31 cellular contexts compared by ENCODE assay signal in genomic region chr2:120132691-120133090, GRCh38.
"Had no signal": no experiment of that assay in that cellular context is flagged by ENCODE, and none has a peak within 500 bp of the region (broad histone marks: within the 10 kb centered on the region; RNA-seq: fewer than 3 reads in every experiment).

No MANE protein-coding gene starts in this region.

- H3K27ac Mint-ChIP-seq: activated CD4-positive, alpha-beta memory T cell treated with anti-CD3 and anti-CD28 coated beads, Interleukin-2, amount 10 ng/mL, durations not matched to agents 7 days and 5 days; activated CD4-positive, alpha-beta T cell treated with anti-CD3 and anti-CD28 coated beads, Interleukin-2, amount 10 ng/mL, durations not matched to agents 7 days and 5 days; activated T-cell treated with anti-CD3 and anti-CD28 coated beads, Interleukin-2, amount 50 U/mL, for 24 hours; immature natural killer cell; natural killer cell; neural progenitor cell; stimulated activated memory B cell treated with anti-CD40 and anti-IgM and Interleukin-4, amounts not matched to agents 10 μg/mL and 1 μg/mL and 100 μg/mL, for 72 hours; stimulated activated naive CD8-positive, alpha-beta T cell treated with anti-CD3 and anti-CD28 coated beads, Interleukin-15, amount 100 ng/mL, for 72 hours; T-helper 1 cell treated with Interleukin-12 subunit alpha and Interleukin-12 subunit beta and Interleukin-4 antibody, amounts not matched to agents 30 μg/mL and 1 μg/mL, for 36 hours had no signal

- H3K4me1 Mint-ChIP-seq: activated CD4-positive, alpha-beta memory T cell treated with anti-CD3 and anti-CD28 coated beads, Interleukin-2, amount 10 ng/mL, durations not matched to agents 7 days and 5 days; activated CD4-positive, alpha-beta T cell treated with anti-CD3 and anti-CD28 coated beads, Interleukin-2, amount 10 ng/mL, durations not matched to agents 7 days and 5 days; immature natural killer cell; natural killer cell; neural progenitor cell; stimulated activated memory B cell treated with anti-CD40 and anti-IgM and Interleukin-4, amounts not matched to agents 10 μg/mL and 1 μg/mL and 100 μg/mL, for 72 hours; stimulated activated naive CD8-positive, alpha-beta T cell treated with anti-CD3 and anti-CD28 coated beads, Interleukin-15, amount 100 ng/mL, for 72 hours had no signal

- DNase-seq: activated CD4-positive, alpha-beta memory T cell treated with anti-CD3 and anti-CD28 coated beads, Interleukin-2, amount 10 ng/mL, durations not matched to agents 7 days and 5 days; activated CD4-positive, alpha-beta T cell treated with anti-CD3 and anti-CD28 coated beads, Interleukin-2, amount 10 ng/mL, durations not matched to agents 7 days and 5 days; activated CD4-positive, CD25-positive, alpha-beta regulatory T cell treated with anti-CD3 and anti-CD28 coated beads, Interleukin-2, amount 50 U/mL, for 72 hours; activated CD8-positive, alpha-beta memory T cell treated with anti-CD3 and anti-CD28 coated beads, Interleukin-2, amount 50 U/mL, for 48 hours; activated gamma-delta T cell treated with Interleukin-2 at 50 U/mL for 16 hours; activated naive CD4-positive, alpha-beta T cell treated with anti-CD3 and anti-CD28 coated beads, Interleukin-2, amount 50 U/mL, for 16 hours; activated T-cell treated with anti-CD3 and anti-CD28 coated beads, Interleukin-2, amount 50 U/mL, for 24 hours; colonic mucosa; foreskin keratinocyte; heart left ventricle; hypothalamus; immature natural killer cell; kidney; left colon; natural killer cell; small intestine; stimulated activated CD4-positive, alpha-beta T cell treated with anti-CD3 and anti-CD28 coated beads, Interleukin-4, amount 100 ng/mL, for 4 hours; stimulated activated CD8-positive, alpha-beta memory T cell treated with anti-CD3 and anti-CD28 coated beads, Interleukin-4, amount 100 ng/mL, for 48 hours; stimulated activated naive CD8-positive, alpha-beta T cell treated with anti-CD3 and anti-CD28 coated beads, Interleukin-15, amount 100 ng/mL, for 72 hours; substantia nigra; SW 1271; T1000; thyroid gland; upper lobe of left lung; WERI-Rb-1 had no signal

- H3K27me3 Mint-ChIP-seq: activated CD4-positive, alpha-beta memory T cell treated with anti-CD3 and anti-CD28 coated beads, Interleukin-2, amount 10 ng/mL, durations not matched to agents 7 days and 5 days; activated CD4-positive, alpha-beta T cell treated with anti-CD3 and anti-CD28 coated beads, Interleukin-2, amount 10 ng/mL, durations not matched to agents 7 days and 5 days; activated T-cell treated with anti-CD3 and anti-CD28 coated beads, Interleukin-2, amount 50 U/mL, for 24 hours; stimulated activated memory B cell treated with anti-CD40 and anti-IgM and Interleukin-4, amounts not matched to agents 10 μg/mL and 1 μg/mL and 100 μg/mL, for 72 hours; stimulated activated naive CD8-positive, alpha-beta T cell treated with anti-CD3 and anti-CD28 coated beads, Interleukin-15, amount 100 ng/mL, for 72 hours had no signal

- H3K4me3 Mint-ChIP-seq: activated CD4-positive, alpha-beta memory T cell treated with anti-CD3 and anti-CD28 coated beads, Interleukin-2, amount 10 ng/mL, durations not matched to agents 7 days and 5 days; activated CD4-positive, alpha-beta T cell treated with anti-CD3 and anti-CD28 coated beads, Interleukin-2, amount 10 ng/mL, durations not matched to agents 7 days and 5 days; activated T-cell treated with anti-CD3 and anti-CD28 coated beads, Interleukin-2, amount 50 U/mL, for 24 hours; immature natural killer cell; natural killer cell; neural progenitor cell; stimulated activated memory B cell treated with anti-CD40 and anti-IgM and Interleukin-4, amounts not matched to agents 10 μg/mL and 1 μg/mL and 100 μg/mL, for 72 hours; stimulated activated naive CD8-positive, alpha-beta T cell treated with anti-CD3 and anti-CD28 coated beads, Interleukin-15, amount 100 ng/mL, for 72 hours; T-helper 1 cell treated with Interleukin-12 subunit alpha and Interleukin-12 subunit beta and Interleukin-4 antibody, amounts not matched to agents 30 μg/mL and 1 μg/mL, for 36 hours had no signal

- H3K4me3 ChIP-seq: colonic mucosa, heart left ventricle, neural progenitor cell, thyroid gland, upper lobe of left lung, vagina had no signal

- ATAC-seq: esophagus mucosa; foreskin keratinocyte; heart left ventricle; left colon; natural killer cell; sciatic nerve; stimulated activated memory B cell treated with anti-CD40 and anti-IgM and Interleukin-4, amounts not matched to agents 10 μg/mL and 1 μg/mL and 100 μg/mL, for 72 hours; stimulated activated naive CD8-positive, alpha-beta T cell treated with anti-CD3 and anti-CD28 coated beads, Interleukin-15, amount 100 ng/mL, for 72 hours had no signal

- H3K27me3 ChIP-seq: colonic mucosa, foreskin keratinocyte, heart left ventricle, neural progenitor cell, thyroid gland, upper lobe of left lung, vagina had no signal

- H3K4me1 ChIP-seq: colonic mucosa, heart left ventricle, neural progenitor cell, upper lobe of left lung, vagina had no signal

- H3K27ac ChIP-seq: colonic mucosa, foreskin keratinocyte, heart left ventricle, neural progenitor cell, upper lobe of left lung, vagina, WERI-Rb-1 had no signal

- H3K36me3 ChIP-seq: colonic mucosa, thyroid gland had no signal

- H3K9me3 ChIP-seq: colonic mucosa, thyroid gland, upper lobe of left lung, vagina had no signal

- H2AFZ ChIP-seq: neural progenitor cell had no signal
